ENCODE assay signal across 14 cellular contexts in the genomic region with DNA sequence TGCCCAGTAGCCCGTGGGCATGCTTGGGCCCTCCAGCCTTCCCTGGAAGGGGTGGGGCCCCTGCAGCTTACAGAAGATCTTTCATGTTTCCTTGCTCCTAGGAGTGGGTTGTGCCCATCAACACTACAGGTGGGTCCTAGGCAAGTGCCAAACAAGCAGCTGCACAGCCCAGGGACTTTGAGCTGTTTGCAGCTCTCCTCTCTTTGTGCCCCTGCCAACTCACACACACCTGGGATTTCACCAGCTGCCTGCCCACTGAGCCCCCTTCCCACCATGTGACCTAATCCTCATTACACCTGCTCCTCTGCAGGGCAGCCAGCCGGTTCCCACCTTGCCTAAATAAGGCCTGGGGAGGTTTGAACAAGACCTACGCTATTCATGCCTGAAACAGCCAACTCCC.
DNase-seq lines count a peak whose midpoint lies in the region; ATAC-seq and TF ChIP-seq lines count a peak whose summit lies in the region.
"Had no signal": no experiment of that assay in that cellular context is flagged by ENCODE, and none has a peak within 500 bp of the region (broad histone marks: within the 10 kb centered on the region; RNA-seq: fewer than 3 reads in every experiment).

No MANE protein-coding gene starts in this region.

- no peaks in the 10 kb centered on the region for H3K36me3 Mint-ChIP-seq in GM23338 (ENCODE audit: low read depth)
- H3K36me3 Mint-ChIP-seq: memory B cell had no signal

- H3K27me3 Mint-ChIP-seq in GM23338 (ENCODE audit: insufficient read depth, low read depth, poor library complexity): peaks cover 3% of the 10 kb centered on the region
- H3K27me3 Mint-ChIP-seq: memory B cell had no signal

- no peaks in the 10 kb centered on the region for H3K9me3 Mint-ChIP-seq in GM23338
- H3K9me3 Mint-ChIP-seq: effector memory CD8-positive, alpha-beta T cell; memory B cell had no signal

- H3K4me2 ChIP-seq in GM23338: no peak overlapping the region
- H3K4me2 ChIP-seq: PC-9 had no signal

- H3K27ac ChIP-seq in GM23338 (ENCODE audit: low read depth) (no peak overlapping the region), Peyer's patch (peak overlapping the region in 2 of 4 donors; percentile 24 to 66), skeletal muscle tissue (ENCODE audit: low read depth, low read length) (peak overlapping the region; percentile 33)
- H3K27ac ChIP-seq: PC-9 had no signal

- peak overlapping the region; percentile 28; the same call in 1 of the 2 replicates for H2AFZ ChIP-seq in GM23338
- H2AFZ ChIP-seq: PC-9 had no signal

- DNase-seq in GM23338 (ENCODE audit: low spot score): no peak
- peak; percentile 96 to 100 for DNase-seq in NCI-H2081 (lab: John Stamatoyannopoulos, UW)
- peak in 2 of 3 donors; percentile 67 to 68 for DNase-seq in Peyer's patch
- DNase-seq in GDM1 (lab: John Stamatoyannopoulos, UW): no peak
- no peak for DNase-seq in middle frontal gyrus (ENCODE audit: extremely low spot score, low spot score)
- DNase-seq: activated CD4-positive, CD25-positive, alpha-beta regulatory T cell; activated naive CD4-positive, alpha-beta T cell treated with anti-CD3 and anti-CD28 coated beads for 36 hours; effector memory CD8-positive, alpha-beta T cell; PC-9; SW 1271 had no signal

- no peaks in the 10 kb centered on the region for H3K27me3 ChIP-seq in GM23338 (ENCODE audit: insufficient read depth)
- no peaks in the 10 kb centered on the region for H3K27me3 ChIP-seq in Peyer's patch
- H3K27me3 ChIP-seq in skeletal muscle tissue (ENCODE audit: control insufficient read depth in 3 of 3, insufficient read depth in 3 of 3, low read length in 3 of 3): no peaks in the 10 kb centered on the region

- H3K4me1 Mint-ChIP-seq in GM23338: no peaks in the 10 kb centered on the region
- H3K4me1 Mint-ChIP-seq: memory B cell had no signal

- no peaks in the 10 kb centered on the region for H3K79me2 ChIP-seq in GM23338 (replicated peaks; ENCODE audit: insufficient read depth)

- no peaks in the 10 kb centered on the region for H3F3A ChIP-seq in GM23338 (replicated peaks; ENCODE audit: low read depth)

- no peak overlapping the region for H3K27ac Mint-ChIP-seq in GM23338
- H3K27ac Mint-ChIP-seq: activated naive CD4-positive, alpha-beta T cell treated with anti-CD3 and anti-CD28 coated beads for 36 hours; effector memory CD8-positive, alpha-beta T cell; memory B cell had no signal

- H3K4me3 Mint-ChIP-seq in GM23338: no peak overlapping the region
- H3K4me3 Mint-ChIP-seq: activated naive CD4-positive, alpha-beta T cell treated with anti-CD3 and anti-CD28 coated beads for 36 hours; effector memory CD8-positive, alpha-beta T cell; memory B cell had no signal

- H3K36me3 ChIP-seq in GM23338 (ENCODE audit: insufficient read depth) (no peaks in the 10 kb centered on the region), Peyer's patch (no peaks in the 10 kb centered on the region), skeletal muscle tissue (ENCODE audit: control insufficient read depth in 3 of 3, insufficient read depth in 3 of 3, low read length in 3 of 3) (no peaks in the 10 kb centered on the region)

- ATAC-seq in GM23338 (no peak), GM21717 (IDR thresholded peaks at IDR 0.05; ENCODE audit: unreplicated experiment) (no peak), HG03442 (IDR thresholded peaks at IDR 0.05; ENCODE audit: unreplicated experiment) (no peak)
- ATAC-seq: effector memory CD8-positive, alpha-beta T cell had no signal

- H3K9me2 ChIP-seq in GM23338 (ENCODE audit: insufficient read depth): no peaks in the 10 kb centered on the region

- no peak for TF ChIP-seq POLR2A in Peyer's patch (IDR thresholded peaks at IDR 0.05)

- no peaks in the 10 kb centered on the region for H4K20me1 ChIP-seq in GM23338 (replicated peaks; ENCODE audit: insufficient read depth)

- H3K9me3 ChIP-seq in Peyer's patch (no peaks in the 10 kb centered on the region), skeletal muscle tissue (ENCODE audit: control insufficient read depth in 3 of 3, low read length in 3 of 3) (no peaks in the 10 kb centered on the region)

- TF ChIP-seq CTCF in GM23338 (conservative IDR thresholded peaks at IDR 0.05; ENCODE audit: low read depth in 2 of 2) (no peak), Peyer's patch (IDR thresholded peaks at IDR 0.05) (no peak)

- H3K4me3 ChIP-seq in GM23338 (no peak overlapping the region), Peyer's patch (no peak overlapping the region), skeletal muscle tissue (ENCODE audit: low read length in 3 of 3) (no peak overlapping the region)
- H3K4me3 ChIP-seq: PC-9 had no signal

- no peak overlapping the region for H3K9ac ChIP-seq in skeletal muscle tissue (ENCODE audit: low read depth in 1 of 3, low read length in 3 of 3)

- H3K4me1 ChIP-seq in GM23338 (ENCODE audit: insufficient read depth) (no peaks in the 10 kb centered on the region), Peyer's patch (peaks cover 0 to 11% (median 2%) of the 10 kb centered on the region in 4 donors), skeletal muscle tissue (ENCODE audit: control insufficient read depth in 3 of 3, insufficient read depth in 3 of 3, low read length in 3 of 3) (peaks cover 13 to 23% (median 18%) of the 10 kb centered on the region in 3 donors)

TF ChIP-seq in GM23338, 12 proteins besides CTCF, POLR2A, EP300 and RAD21:
- no peak for TF ChIP-seq JUNB (IDR thresholded peaks at IDR 0.05; ENCODE audit: unreplicated experiment)
- TF ChIP-seq REST (IDR thresholded peaks at IDR 0.05; ENCODE audit: unreplicated experiment): no peak

Comparison
In these comparisons a context has a peak if more than half of its experiments do, and no peak if none do; other contexts are left out.
1. DNase-seq: peak in NCI-H2081 (2 of 2) and Peyer's patch (2 of 3); none in GM23338 (single experiment), GDM1 (single experiment) and middle frontal gyrus (single experiment).